ENCODE assay signal across 9 cellular contexts in genomic region chr3:125150525-125151436, GRCh38.
DNase-seq lines count a peak whose midpoint lies in the region; ATAC-seq and TF ChIP-seq lines count a peak whose summit lies in the region.
"Had no signal": no experiment of that assay in that cellular context is flagged by ENCODE, and none has a peak within 500 bp of the region (broad histone marks: within the 10 kb centered on the region; RNA-seq: fewer than 3 reads in every experiment).

No MANE protein-coding gene starts in this region.

- peak; percentile 76 to 83 for ATAC-seq in activated naive CD4-positive, alpha-beta T cell treated with anti-CD3 and anti-CD28 coated beads, Interleukin-2, amount 50 U/mL, for 72 hours
- peak; percentile 50 to 86 (median 54) for ATAC-seq in right lobe of liver
- ATAC-seq in GM18520 (IDR thresholded peaks at IDR 0.05; ENCODE audit: unreplicated experiment) = no peak

- no peak overlapping the region for H3K4me3 ChIP-seq in HFF-Myc (replicated peaks; ENCODE audit: low read depth, low read length)
- H3K4me3 ChIP-seq in right lobe of liver = no peak overlapping the region
- H3K4me3 ChIP-seq in tibial nerve = no peak overlapping the region

- no peaks in the 10 kb centered on the region for H3K9me3 Mint-ChIP-seq in activated naive CD4-positive, alpha-beta T cell treated with anti-CD3 and anti-CD28 coated beads, Interleukin-2, amount 50 U/mL, for 72 hours
- H3K9me3 Mint-ChIP-seq: T-helper 1 cell treated with Interleukin-12 subunit alpha and Interleukin-12 subunit beta and Interleukin-4 antibody, amounts not matched to agents 30 μg/mL and 1 μg/mL, for 36 hours had no signal

- WGBS in right lobe of liver (ENCODE audit: insufficient coverage, low coverage, low lambda C conversion rate, missing lambda C conversion rate) = 78% methylated on average over 12 of the region's 14 CpGs
- WGBS in tibial nerve, 2 donors = 68 to 70% methylated on average over 14 of the region's 14 CpGs

- H3K36me3 Mint-ChIP-seq in activated naive CD4-positive, alpha-beta T cell treated with anti-CD3 and anti-CD28 coated beads, Interleukin-2, amount 50 U/mL, for 72 hours = no peaks in the 10 kb centered on the region

- CTCF ChIA-PET in RWPE1 (lab: Yijun Ruan, JAX) = interaction anchor here (0.6 to 1.3 kb wide), 8 partner anchors 11 to 649 kb away, joined by 3 to 8 read pairs (median 3); no protein-coding TSS in a partner anchor

- intact Hi-C loops in right lobe of liver (cut with DNase I) = no loop called here

- H3K9me3 ChIP-seq in right lobe of liver (no peaks in the 10 kb centered on the region), tibial nerve (no peaks in the 10 kb centered on the region)

- TF ChIP-seq POLR2A in right lobe of liver (IDR thresholded peaks at IDR 0.05) (no peak), tibial nerve (IDR thresholded peaks at IDR 0.05) (no peak)

- H3K36me3 ChIP-seq in right lobe of liver (no peaks in the 10 kb centered on the region), tibial nerve (no peaks in the 10 kb centered on the region)

- peak; percentile 61 for DNase-seq in CMK (ENCODE audit: low read depth)
- peak; percentile 31 for DNase-seq in HFF-Myc (ENCODE audit: extremely low read depth, low read depth)
- no peak for DNase-seq in RWPE1 (ENCODE audit: low spot score)
- DNase-seq in activated naive CD4-positive, alpha-beta T cell treated with anti-CD3 and anti-CD28 coated beads, Interleukin-2, amount 50 U/mL, for 72 hours (ENCODE audit: low spot score in 2 of 2) = peak in 1 of 2 donors; percentile 77
- DNase-seq in right lobe of liver = no peak
- peak in 1 of 2 donors; percentile 64 for DNase-seq in tibial nerve (ENCODE audit: low spot score in 2 of 2)
- no peak for DNase-seq in cortex of kidney (lab: John Stamatoyannopoulos, UW)

- H3K27me3 ChIP-seq in right lobe of liver = no peaks in the 10 kb centered on the region
- H3K27me3 ChIP-seq in tibial nerve = no peaks in the 10 kb centered on the region

- no peak overlapping the region for H3K27ac Mint-ChIP-seq in activated naive CD4-positive, alpha-beta T cell treated with anti-CD3 and anti-CD28 coated beads, Interleukin-2, amount 50 U/mL, for 72 hours
- H3K27ac Mint-ChIP-seq: T-helper 1 cell treated with Interleukin-12 subunit alpha and Interleukin-12 subunit beta and Interleukin-4 antibody, amounts not matched to agents 30 μg/mL and 1 μg/mL, for 36 hours had no signal

- peaks cover 0 to 11% (median 5%) of the 10 kb centered on the region in 4 donors for H3K4me1 ChIP-seq in right lobe of liver
- peaks cover 0 to 51% (median 11%) of the 10 kb centered on the region in 4 donors for H3K4me1 ChIP-seq in tibial nerve

- TF ChIP-seq EP300 in tibial nerve (IDR thresholded peaks at IDR 0.05) = no peak

- POLR2A ChIA-PET in RWPE1 (lab: Yijun Ruan, JAX; ENCODE audit: low non-redundant PET) = no interaction called here

- H3K27ac ChIP-seq in RWPE1 (no peak overlapping the region), right lobe of liver (no peak overlapping the region), tibial nerve (peak overlapping the region in 2 of 4 donors; percentile 1 to 26)

- TF ChIP-seq CTCF in HFF-Myc (IDR thresholded peaks at IDR 0.05; ENCODE audit: low read depth, low read length, missing control alignments) (peak; percentile 72), RWPE1 (conservative IDR thresholded peaks at IDR 0.05; ENCODE audit: low read depth) (peak; percentile 39), right lobe of liver (IDR thresholded peaks at IDR 0.05) (peak; percentile 43 to 58 (median 54)), tibial nerve (IDR thresholded peaks at IDR 0.05) (peak in 4 of 5 experiments; percentile 7 to 28 (median 23))

Comparison
In these comparisons a context has a peak if more than half of its experiments do, and no peak if none do; other contexts are left out.
1. DNase-seq: peak in CMK (single experiment) and HFF-Myc (single experiment); none in RWPE1 (single experiment), right lobe of liver (0 of 3) and cortex of kidney (single experiment).
2. Peak in every context shown above with its lines, with median percentiles within 50 percentile points of each other: CTCF ChIP-seq.